8 cellular contexts compared by ENCODE assay signal in genomic region chr1:1471389-1472045, GRCh38.
DNase-seq lines count a peak whose midpoint lies in the region; ATAC-seq lines count a peak whose summit lies in the region.

A gene with protein sequence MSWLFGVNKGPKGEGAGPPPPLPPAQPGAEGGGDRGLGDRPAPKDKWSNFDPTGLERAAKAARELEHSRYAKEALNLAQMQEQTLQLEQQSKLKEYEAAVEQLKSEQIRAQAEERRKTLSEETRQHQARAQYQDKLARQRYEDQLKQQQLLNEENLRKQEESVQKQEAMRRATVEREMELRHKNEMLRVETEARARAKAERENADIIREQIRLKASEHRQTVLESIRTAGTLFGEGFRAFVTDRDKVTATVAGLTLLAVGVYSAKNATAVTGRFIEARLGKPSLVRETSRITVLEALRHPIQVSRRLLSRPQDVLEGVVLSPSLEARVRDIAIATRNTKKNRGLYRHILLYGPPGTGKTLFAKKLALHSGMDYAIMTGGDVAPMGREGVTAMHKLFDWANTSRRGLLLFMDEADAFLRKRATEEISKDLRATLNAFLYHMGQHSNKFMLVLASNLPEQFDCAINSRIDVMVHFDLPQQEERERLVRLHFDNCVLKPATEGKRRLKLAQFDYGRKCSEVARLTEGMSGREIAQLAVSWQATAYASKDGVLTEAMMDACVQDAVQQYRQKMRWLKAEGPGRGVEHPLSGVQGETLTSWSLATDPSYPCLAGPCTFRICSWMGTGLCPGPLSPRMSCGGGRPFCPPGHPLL (plus strand): TSS chr1:1471765. CDS start chr1:1471885, 120 bp downstream.

- peak; percentile 85 for DNase-seq in DMS 273 (lab: John Stamatoyannopoulos, UW; ENCODE audit: unreplicated experiment)
- DNase-seq in HuH-7.5 (ENCODE audit: low spot score), result peak; percentile 96
- peak; percentile 93 for DNase-seq in OCI-M1 (lab: John Stamatoyannopoulos, UW)
- peak; percentile 96 for DNase-seq in activated T-cell treated with anti-CD3 and anti-CD28 coated beads for 24 hours (ENCODE audit: low read depth)
- peak; percentile 99 for DNase-seq in epidermal melanocyte (ENCODE audit: insufficient read length, low spot score)
- DNase-seq in middle frontal gyrus (ENCODE audit: extremely low spot score, low spot score), result peak; percentile 90
- peak; percentile 77 to 83 for DNase-seq in stimulated activated CD8-positive, alpha-beta memory T cell treated with anti-CD3 and anti-CD28 coated beads, Interleukin-2, amount 100 ng/mL, for 1 hour (ENCODE audit: low read depth in 2 of 2)

- peak; percentile 81 for ATAC-seq in GM21526 (IDR thresholded peaks at IDR 0.05; ENCODE audit: low FRiP score, unreplicated experiment)

Comparison
In these comparisons a context has a peak if more than half of its experiments do, and no peak if none do; other contexts are left out.
1. Peak in every context shown above with its lines: DNase-seq and ATAC-seq.